18 cellular contexts compared by ENCODE assay signal in the genomic region with DNA sequence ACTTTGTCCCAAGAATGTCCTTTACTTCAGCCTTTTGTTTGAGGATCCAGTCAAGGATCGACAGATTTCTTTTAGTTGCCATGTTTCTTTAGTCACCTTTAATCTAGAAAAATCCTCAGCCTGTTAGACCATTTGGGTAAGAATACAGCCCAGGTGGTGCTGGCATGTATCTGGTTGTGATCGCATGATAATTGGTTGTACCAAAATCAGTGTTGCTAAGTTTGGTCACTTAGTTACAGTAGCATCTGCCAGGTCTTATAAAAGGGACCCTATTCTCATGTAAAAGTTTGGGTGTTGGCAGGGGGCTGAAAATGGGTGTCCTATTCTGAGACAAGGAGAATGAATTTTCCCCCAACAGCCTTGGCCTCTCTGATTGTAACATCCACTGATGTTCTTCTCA.
DNase-seq lines count a peak whose midpoint lies in the region; ATAC-seq and TF ChIP-seq lines count a peak whose summit lies in the region.
"Had no signal": no experiment of that assay in that cellular context is flagged by ENCODE, and none has a peak within 500 bp of the region (broad histone marks: within the 10 kb centered on the region; RNA-seq: fewer than 3 reads in every experiment).

No MANE protein-coding gene starts in this region.

- H3K4me1 ChIP-seq in CD8-positive, alpha-beta memory T cell (ENCODE audit: insufficient read depth, low read length): peaks cover 35% of the 10 kb centered on the region
- H3K4me1 ChIP-seq in body of pancreas: peaks cover 48% of the 10 kb centered on the region

- peaks cover 0 to 3% of the 10 kb centered on the region in 2 donors for H3K36me3 Mint-ChIP-seq in activated T-cell treated with anti-CD3 and anti-CD28 coated beads, Interleukin-2, amount 50 U/mL, for 72 hours (ENCODE audit: insufficient read depth in 2 of 2)
- peaks cover 0 to 3% (median 0%) of the 10 kb centered on the region in 3 donors for H3K36me3 Mint-ChIP-seq in CD8-positive, alpha-beta memory T cell

- H3K27me3 ChIP-seq in CD8-positive, alpha-beta memory T cell (ENCODE audit: insufficient read depth, low read length, poor library complexity, severe bottlenecking): no peaks in the 10 kb centered on the region
- H3K27me3 ChIP-seq in body of pancreas: no peaks in the 10 kb centered on the region
- H3K27me3 ChIP-seq: esophagus muscularis mucosa, gastroesophageal sphincter, right atrium auricular region, testis had no signal

- no peak for TF ChIP-seq CTCF in body of pancreas (IDR thresholded peaks at IDR 0.05)

- H3K9me3 Mint-ChIP-seq in activated T-cell treated with anti-CD3 and anti-CD28 coated beads, Interleukin-2, amount 50 U/mL, for 72 hours: peaks cover 0 to 2% of the 10 kb centered on the region in 2 donors
- H3K9me3 Mint-ChIP-seq in CD8-positive, alpha-beta memory T cell: no peaks in the 10 kb centered on the region

- no peaks in the 10 kb centered on the region for H3K9me3 ChIP-seq in CD8-positive, alpha-beta memory T cell (ENCODE audit: low read length)
- no peaks in the 10 kb centered on the region for H3K9me3 ChIP-seq in body of pancreas
- H3K9me3 ChIP-seq: esophagus muscularis mucosa, gastroesophageal sphincter, right atrium auricular region, testis had no signal

- intact Hi-C loops in body of pancreas (cut with DNase I) (no loop called here), sciatic nerve (cut with DNase I) (no loop called here)

- POLR2A ChIA-PET in CD8-positive, alpha-beta memory T cell (lab: Charles Lee): no interaction called here

- CTCF ChIA-PET in CD8-positive, alpha-beta memory T cell (lab: Charles Lee): interaction anchor here (0.9 to 1.8 kb wide), 3 partner anchors 8 to 164 kb away, joined by 3 to 5 read pairs (median 5); no protein-coding TSS in a partner anchor

- 78 to 81% methylated on average over 2 of the region's 2 CpGs for WGBS in body of pancreas, 2 donors

- no peak overlapping the region for H3K27ac ChIP-seq in CD8-positive, alpha-beta memory T cell (ENCODE audit: low read depth, low read length)
- peak overlapping the region in 3 of 4 donors; percentile 18 to 39 (median 33) for H3K27ac ChIP-seq in body of pancreas
- H3K27ac ChIP-seq: gastroesophageal sphincter, KMS-11, right atrium auricular region, testis had no signal

- H3K36me3 ChIP-seq in CD8-positive, alpha-beta memory T cell (ENCODE audit: insufficient read depth, low read length): no peaks in the 10 kb centered on the region
- no peaks in the 10 kb centered on the region for H3K36me3 ChIP-seq in body of pancreas (replicated peaks in 1 of 2; ENCODE audit: insufficient read depth in 1 of 2, low read depth in 2 of 2)
- H3K36me3 ChIP-seq: esophagus muscularis mucosa, gastroesophageal sphincter, right atrium auricular region had no signal

- peak overlapping the region; percentile 11 for H3K4me3 ChIP-seq in CD8-positive, alpha-beta memory T cell (ENCODE audit: low read length)
- no peak overlapping the region for H3K4me3 ChIP-seq in body of pancreas
- H3K4me3 ChIP-seq: esophagus muscularis mucosa, gastroesophageal sphincter, right atrium auricular region, testis had no signal

- no peaks in the 10 kb centered on the region for H3K27me3 Mint-ChIP-seq in activated T-cell treated with anti-CD3 and anti-CD28 coated beads, Interleukin-2, amount 50 U/mL, for 72 hours (ENCODE audit: low read depth)
- H3K27me3 Mint-ChIP-seq in CD8-positive, alpha-beta memory T cell: peaks cover 0 to 1% of the 10 kb centered on the region in 2 donors

- no peak for DNase-seq in activated T-cell treated with anti-CD3 and anti-CD28 coated beads, Interleukin-2, amount 50 U/mL, for 72 hours
- DNase-seq in activated T-cell treated with anti-CD3 and anti-CD28 coated beads for 4 hours (no peak), body of pancreas (no peak), sciatic nerve (ENCODE audit: low spot score) (no peak), NCI-H2107 (lab: John Stamatoyannopoulos, UW) (no peak), kidney tubule cell (ENCODE audit: low spot score) (no peak), mucosa of gallbladder (ENCODE audit: low spot score) (no peak)
- DNase-seq in CD8-positive, alpha-beta memory T cell: no peak
- DNase-seq: activated CD4-positive, alpha-beta T cell treated with anti-CD3 and anti-CD28 coated beads, Interleukin-2, amount 50 U/mL, for 48 hours; amniotic stem cell; nucleus accumbens; RPMI8226; testis had no signal

- ATAC-seq in activated T-cell treated with anti-CD3 and anti-CD28 coated beads, Interleukin-2, amount 50 U/mL, for 72 hours (replicated peaks in 1 of 2): no peak
- ATAC-seq in body of pancreas (no peak), sciatic nerve (peak; percentile 34)
- ATAC-seq: gastroesophageal sphincter, SK-N-SH treated with all-trans-retinoic acid at 6 μM for 48 hours had no signal

- TF ChIP-seq POLR2A in body of pancreas (IDR thresholded peaks at IDR 0.05): no peak

- H3K27ac Mint-ChIP-seq in activated T-cell treated with anti-CD3 and anti-CD28 coated beads, Interleukin-2, amount 50 U/mL, for 72 hours: peak overlapping the region; percentile 44
- H3K27ac Mint-ChIP-seq in CD8-positive, alpha-beta memory T cell: peak overlapping the region; percentile 15 to 92 (median 37)

- peak overlapping the region in 1 of 2 donors; percentile 42 for H3K4me3 Mint-ChIP-seq in activated T-cell treated with anti-CD3 and anti-CD28 coated beads, Interleukin-2, amount 50 U/mL, for 72 hours
- H3K4me3 Mint-ChIP-seq in CD8-positive, alpha-beta memory T cell: no peak overlapping the region

- H3K4me1 Mint-ChIP-seq in activated T-cell treated with anti-CD3 and anti-CD28 coated beads, Interleukin-2, amount 50 U/mL, for 72 hours (ENCODE audit: low read depth): peaks cover 59% of the 10 kb centered on the region
- peaks cover 22 to 42% (median 31%) of the 10 kb centered on the region in 3 donors for H3K4me1 Mint-ChIP-seq in CD8-positive, alpha-beta memory T cell
